ENCODE assay signal across 1 cellular context in genomic region chr3:127598841-127599570, GRCh38.
TF ChIP-seq lines count a peak whose summit lies in the region.

No MANE protein-coding gene starts in this region.

TF ChIP-seq in GM12878, 131 proteins besides CTCF, POLR2A, EP300 and RAD21 (continued from another document):
- no peak for TF ChIP-seq REST (IDR thresholded peaks at IDR 0.05; ENCODE audit: low read depth, low read length)
- TF ChIP-seq YBX1 (IDR thresholded peaks at IDR 0.05) = no peak
- TF ChIP-seq NFYA (IDR thresholded peaks at IDR 0.05; ENCODE audit: borderline replicate concordance, low read depth, low read length) = no peak
- TF ChIP-seq SUZ12 (IDR thresholded peaks at IDR 0.05; ENCODE audit: unreplicated experiment) = no peak
- TF ChIP-seq CHD2 (IDR thresholded peaks at IDR 0.05; ENCODE audit: borderline replicate concordance, low read depth, low read length) = no peak
- no peak for TF ChIP-seq POLR2AphosphoS2 (IDR thresholded peaks at IDR 0.05; ENCODE audit: low read depth, low read length)
- TF ChIP-seq ZBTB40 (IDR thresholded peaks at IDR 0.05; ENCODE audit: borderline replicate concordance) = no peak
- TF ChIP-seq RB1 (IDR thresholded peaks at IDR 0.05; ENCODE audit: borderline replicate concordance) = no peak
- TF ChIP-seq LARP7 (IDR thresholded peaks at IDR 0.05) = no peak
- no peak for TF ChIP-seq SMAD1 (IDR thresholded peaks at IDR 0.05; ENCODE audit: low read depth, partially characterized antibody)
